In the genomic region with DNA sequence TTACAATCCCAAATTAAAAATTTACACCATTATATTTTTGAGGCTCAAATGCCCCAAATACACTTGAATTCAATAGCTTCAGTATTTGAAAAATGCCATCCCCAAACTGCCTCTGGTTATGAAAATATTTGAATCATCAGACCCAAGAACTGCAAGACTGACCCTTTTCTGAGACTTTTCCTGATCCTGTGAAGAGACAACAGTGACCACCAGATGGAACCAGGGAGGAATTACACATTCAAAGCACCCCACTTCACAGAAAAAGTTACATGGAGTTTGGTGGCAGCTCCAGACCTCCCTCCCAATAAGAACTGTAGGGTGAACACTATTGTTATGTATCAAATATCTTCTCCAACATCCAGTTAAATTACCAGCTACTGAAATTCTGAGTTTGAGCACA, we compare ENCODE assay signal across 14 cellular contexts. TPM values are rescaled to one million over a fixed set of nuclear protein-coding genes. Genes with fewer than 3 reads are reported as not detected.
A peak's percentile ranks its signal among the peaks of the same experiment; 100 is the strongest.
DNase-seq lines count a peak whose midpoint lies in the region; ATAC-seq, FAIRE-seq and TF ChIP-seq lines count a peak whose summit lies in the region.
"Had no signal": no experiment of that assay in that cellular context is flagged by ENCODE, and none has a peak within 500 bp of the region (broad histone marks: within the 10 kb centered on the region; RNA-seq: fewer than 3 reads in every experiment).

No MANE protein-coding gene starts in this region.

- H3K4me3 ChIP-seq in BJ (ENCODE audit: low read depth, low read length) (no peak overlapping the region), HepG2 (replicated peaks in 1 of 3; ENCODE audit: insufficient read depth in 1 of 3, low read depth in 2 of 3, low read length in 3 of 3) (no peak overlapping the region), heart right ventricle (no peak overlapping the region)

- H3K27me3 ChIP-seq in BJ (ENCODE audit: control insufficient read depth, insufficient read depth, low read length) = no peaks in the 10 kb centered on the region
- H3K27me3 ChIP-seq in HepG2 (ENCODE audit: control insufficient read depth in 1 of 2, insufficient read depth in 2 of 2, low read length in 2 of 2) = no peaks in the 10 kb centered on the region
- no peaks in the 10 kb centered on the region for H3K27me3 ChIP-seq in heart right ventricle

- DNase-seq in BJ (ENCODE audit: low read depth) = no peak
- DNase-seq in HEK293T (ENCODE audit: extremely low spot score) = peak; percentile 18
- DNase-seq in amniotic epithelial cell (ENCODE audit: low read depth) = peak; percentile 20
- DNase-seq in HepG2 (ENCODE audit: low spot score) = peak; percentile 13
- DNase-seq in central memory CD4-positive, alpha-beta T cell = no peak
- no peak for DNase-seq in NCI-H345 treated with DMSO at 0.1 percent for 48 hours (lab: John Stamatoyannopoulos, UW; ENCODE audit: unreplicated experiment)
- no peak for DNase-seq in heart right ventricle
- DNase-seq: activated gamma-delta T cell treated with Interleukin-2 at 50 U/mL for 16 hours, naive B cell, NCI-H510A, T1000 had no signal

- H3K4me1 ChIP-seq in HepG2 (ENCODE audit: insufficient read depth, low read length) = no peaks in the 10 kb centered on the region
- no peaks in the 10 kb centered on the region for H3K4me1 ChIP-seq in heart right ventricle

- H3K9me3 ChIP-seq in HepG2 (ENCODE audit: low read length) = no peaks in the 10 kb centered on the region
- H3K9me3 ChIP-seq in heart right ventricle = no peaks in the 10 kb centered on the region

- H3K9ac ChIP-seq in HepG2 (ENCODE audit: insufficient read depth, low read depth, low read length) = no peak overlapping the region

- H3K36me3 ChIP-seq in BJ (ENCODE audit: control insufficient read depth, insufficient read depth, low read length) (peaks cover 20% of the 10 kb centered on the region), HepG2 (replicated peaks in 1 of 2; ENCODE audit: control insufficient read depth in 1 of 2, insufficient read depth in 2 of 2, low read length in 2 of 2) (peaks cover 22 to 81% of the 10 kb centered on the region in 2 experiments), heart right ventricle (peaks cover 0 to 100% (median 72%) of the 10 kb centered on the region in 9 donors)

- no peak for TF ChIP-seq POLR2A in HepG2 (IDR thresholded peaks at IDR 0.05; ENCODE audit: insufficient read depth in 1 of 2, low read depth in 2 of 2, low read length in 2 of 2)

- peaks cover 2% of the 10 kb centered on the region for H3K79me2 ChIP-seq in HepG2 (ENCODE audit: insufficient read depth, low read length)

- BruUV-seq in HepG2 (replicated peaks; lab: Mats Ljungman, UMichigan) = no TSS peak

- intact Hi-C loops in HepG2 (cut with micrococcal nuclease; ENCODE audit: unreplicated experiment) (no loop called here), heart right ventricle (cut with DNase I) (no loop called here)

- ATAC-seq in HepG2 = peak; percentile 74
- ATAC-seq in GM21717 (IDR thresholded peaks at IDR 0.05; ENCODE audit: unreplicated experiment) = no peak
- no peak for ATAC-seq in heart right ventricle
- ATAC-seq: esophagus mucosa had no signal

- FAIRE-seq in HepG2 (lab: Jason Lieb, UNC) = no peak

- no peak overlapping the region for H2AFZ ChIP-seq in HepG2 (ENCODE audit: low read length)

- no peak overlapping the region for H3K4me2 ChIP-seq in HepG2 (ENCODE audit: low read depth, low read length)

- in situ Hi-C loops in HepG2 (cut with HindIII; ENCODE audit: extremely low pct_ligation_motif_present, low pct_unique_long_range_greater_than_20kb) = no loop called here

- TF ChIP-seq RAD21 in HepG2 (CRISPR knock-in tag; IDR thresholded peaks at IDR 0.05) = no peak

- POLR2A ChIA-PET in BJ (lab: Charles Lee) (no interaction called here), HEK293T (lab: Yijun Ruan, JAX) (no interaction called here), HepG2 (lab: Yijun Ruan, JAX) (no interaction called here)

- peaks cover 13% of the 10 kb centered on the region; the same call in 1 of the 2 replicates for H4K20me1 ChIP-seq in HepG2 (ENCODE audit: insufficient read depth, low read length)

- no peak for TF ChIP-seq EP300 in HepG2 (IDR thresholded peaks at IDR 0.05; ENCODE audit: low read depth in 2 of 2, low read length in 2 of 2)
- no peak for TF ChIP-seq EP300 in HepG2 (CRISPR knock-in tag; IDR thresholded peaks at IDR 0.05; ENCODE audit: borderline replicate concordance)

- CTCF ChIA-PET in BJ (lab: Yijun Ruan, JAX) (interaction anchor here (0.7 to 1.1 kb wide), 5 partner anchors 8 to 381 kb away, joined by 3 to 5 read pairs (median 3); no protein-coding TSS in a partner anchor), HEK293T (lab: Yijun Ruan, JAX) (interaction anchor here (0.6 kb wide), 2 partner anchors 18 to 1376 kb away, joined by 3 to 5 read pairs; no protein-coding TSS in a partner anchor), HepG2 (lab: Yijun Ruan, JAX; ENCODE audit: low intra/inter-chr PET ratio, low total read pairs) (no interaction called here)

- TF ChIP-seq CTCF in BJ (IDR thresholded peaks at IDR 0.05; ENCODE audit: insufficient read depth, low read depth, low read length) (peak; percentile 41), HepG2 (CRISPR knock-in tag; IDR thresholded peaks at IDR 0.05) (peak; percentile 27), heart right ventricle (IDR thresholded peaks at IDR 0.05) (peak in 1 of 9 donors; percentile 20)

- H3K27ac ChIP-seq in HepG2 (ENCODE audit: extremely low read length, insufficient read depth, low read length) (no peak overlapping the region), heart right ventricle (no peak overlapping the region)
- H3K27ac ChIP-seq: HL-60 had no signal

RNA-seq across cellular contexts. Expression of gene SCD5, which starts 44.0 kb away (rescaled TPM):
- polyA plus RNA-seq in BJ (2011; rRNA removed) (32.5 and 34.6 TPM in 2 replicates), HepG2 (2011; rRNA removed) (not detected in 2 replicates), heart right ventricle (1 to 10 TPM; 3.8 to 6.7 TPM)
- 26.7 and 36.8 TPM in 2 replicates for polyA minus RNA-seq in BJ (2011; rRNA and poly(A)+ RNA removed)
- total RNA-seq in HepG2 (2016; rRNA removed; fragmentation: Illumina TruSeq; extraction: Trizol) (not detected in 2 replicates), heart right ventricle (1 to 10 TPM; 1.7 to 5.0 (median 3.0) TPM)
- not detected in 2 replicates for total RNA-seq in HepG2 (2016; cell fraction: cytosol; rRNA removed; fragmentation: Illumina TruSeq; extraction: Trizol; ENCODE audit: low read depth)
- total RNA-seq in HepG2 (2016; cell fraction: insoluble cytoplasmic fraction; rRNA removed; fragmentation: Illumina TruSeq; extraction: Trizol) = not detected in 2 replicates
- total RNA-seq in HepG2 (2016; cell fraction: membrane; rRNA removed; fragmentation: Illumina TruSeq; extraction: Trizol) = not detected in 2 replicates
- total RNA-seq in HepG2 (2016; cell fraction: nucleus; rRNA removed; fragmentation: Illumina TruSeq; extraction: Trizol) = not detected in 2 replicates
- not detected in 2 replicates for polyA plus RNA-seq in HepG2 (2011; cell fraction: cytosol; rRNA removed)
- not detected in 2 replicates for polyA plus RNA-seq in HepG2 (2011; cell fraction: nucleus; rRNA removed)
- polyA plus RNA-seq in HepG2 (2012) = not detected in 2 replicates
- not detected in 2 replicates for polyA plus RNA-seq in HepG2 (2016; cell fraction: cytosol; fragmentation: Illumina TruSeq; extraction: Trizol; ENCODE audit: low read depth)
- polyA plus RNA-seq in HepG2 (2016; cell fraction: insoluble cytoplasmic fraction; fragmentation: Illumina TruSeq; extraction: Trizol; ENCODE audit: low read depth) = not detected in 2 replicates
- polyA plus RNA-seq in HepG2 (2016; cell fraction: membrane; fragmentation: Illumina TruSeq; extraction: Trizol; ENCODE audit: low read depth) = not detected in 2 replicates
- 0.15 TPM in 1 of 2 replicates, not detected in the other for polyA plus RNA-seq in HepG2 (2016; cell fraction: nucleus; fragmentation: Illumina TruSeq; extraction: Trizol; ENCODE audit: insufficient read depth, low read depth)
- polyA minus RNA-seq in HepG2 (2011; rRNA and poly(A)+ RNA removed; ENCODE audit: low replicate concordance) = 1.8 TPM in 1 of 2 replicates, not detected in the other
- polyA minus RNA-seq in HepG2 (2011; cell fraction: cytosol; rRNA and poly(A)+ RNA removed) = not detected in 2 replicates
- not detected in 2 replicates for polyA minus RNA-seq in HepG2 (2011; cell fraction: nucleus; rRNA and poly(A)+ RNA removed)

RNA-seq across cellular contexts. Expression of gene SEC31A, which starts 48.4 kb away (rescaled TPM):
- polyA plus RNA-seq in BJ (2011; rRNA removed) (404 and 451 TPM in 2 replicates), HepG2 (2011; rRNA removed) (367 and 435 TPM in 2 replicates), heart right ventricle (100 to 1,000 TPM in 1 of 2 donors, 10 to 100 TPM in 1; 82.5 to 121 TPM)
- polyA minus RNA-seq in BJ (2011; rRNA and poly(A)+ RNA removed) = 205 and 291 TPM in 2 replicates
- total RNA-seq in HepG2 (2016; rRNA removed; fragmentation: Illumina TruSeq; extraction: Trizol) (231 and 351 TPM in 2 replicates), heart right ventricle (100 to 1,000 TPM in 7 of 10 donors, 10 to 100 TPM in 3; 86.3 to 163 (median 124) TPM)
- 153 and 165 TPM in 2 replicates for total RNA-seq in HepG2 (2016; cell fraction: cytosol; rRNA removed; fragmentation: Illumina TruSeq; extraction: Trizol; ENCODE audit: low read depth)
- total RNA-seq in HepG2 (2016; cell fraction: insoluble cytoplasmic fraction; rRNA removed; fragmentation: Illumina TruSeq; extraction: Trizol) = 221 and 327 TPM in 2 replicates
- total RNA-seq in HepG2 (2016; cell fraction: membrane; rRNA removed; fragmentation: Illumina TruSeq; extraction: Trizol) = 126 and 145 TPM in 2 replicates
- total RNA-seq in HepG2 (2016; cell fraction: nucleus; rRNA removed; fragmentation: Illumina TruSeq; extraction: Trizol) = 296 and 335 TPM in 2 replicates
- 222 and 250 TPM in 2 replicates for polyA plus RNA-seq in HepG2 (2011; cell fraction: cytosol; rRNA removed)
- 292 and 298 TPM in 2 replicates for polyA plus RNA-seq in HepG2 (2011; cell fraction: nucleus; rRNA removed)
- polyA plus RNA-seq in HepG2 (2012) = 231 and 278 TPM in 2 replicates
- polyA plus RNA-seq in HepG2 (2016; cell fraction: cytosol; fragmentation: Illumina TruSeq; extraction: Trizol; ENCODE audit: low read depth) = 19.0 and 23.6 TPM in 2 replicates
- 346 and 349 TPM in 2 replicates for polyA plus RNA-seq in HepG2 (2016; cell fraction: insoluble cytoplasmic fraction; fragmentation: Illumina TruSeq; extraction: Trizol; ENCODE audit: low read depth)
- polyA plus RNA-seq in HepG2 (2016; cell fraction: membrane; fragmentation: Illumina TruSeq; extraction: Trizol; ENCODE audit: low read depth) = 56.3 and 61.4 TPM in 2 replicates
- 365 and 398 TPM in 2 replicates for polyA plus RNA-seq in HepG2 (2016; cell fraction: nucleus; fragmentation: Illumina TruSeq; extraction: Trizol; ENCODE audit: insufficient read depth, low read depth)
- polyA minus RNA-seq in HepG2 (2011; rRNA and poly(A)+ RNA removed; ENCODE audit: low replicate concordance) = 130 and 600 TPM in 2 replicates
- polyA minus RNA-seq in HepG2 (2011; cell fraction: cytosol; rRNA and poly(A)+ RNA removed) = 218 and 219 TPM in 2 replicates
- polyA minus RNA-seq in HepG2 (2011; cell fraction: nucleus; rRNA and poly(A)+ RNA removed) = 778 and 787 TPM in 2 replicates

RNA-seq across cellular contexts. Expression of gene THAP9, which starts 57.9 kb away (rescaled TPM):
- polyA plus RNA-seq in BJ (2011; rRNA removed) (1.8 and 2.8 TPM in 2 replicates), HepG2 (2011; rRNA removed) (4.8 and 6.0 TPM in 2 replicates), heart right ventricle (1 to 10 TPM; 1.9 to 5.4 TPM)
- 1.5 and 3.4 TPM in 2 replicates for polyA minus RNA-seq in BJ (2011; rRNA and poly(A)+ RNA removed)
- total RNA-seq in HepG2 (2016; rRNA removed; fragmentation: Illumina TruSeq; extraction: Trizol) (7.2 and 11.4 TPM in 2 replicates), heart right ventricle (1 to 10 TPM; 3.5 to 9.1 (median 6.2) TPM)
- 1.2 and 2.2 TPM in 2 replicates for total RNA-seq in HepG2 (2016; cell fraction: cytosol; rRNA removed; fragmentation: Illumina TruSeq; extraction: Trizol; ENCODE audit: low read depth)
- 7.7 and 12.8 TPM in 2 replicates for total RNA-seq in HepG2 (2016; cell fraction: insoluble cytoplasmic fraction; rRNA removed; fragmentation: Illumina TruSeq; extraction: Trizol)
- total RNA-seq in HepG2 (2016; cell fraction: membrane; rRNA removed; fragmentation: Illumina TruSeq; extraction: Trizol) = 5.3 and 5.5 TPM in 2 replicates
- total RNA-seq in HepG2 (2016; cell fraction: nucleus; rRNA removed; fragmentation: Illumina TruSeq; extraction: Trizol) = 7.6 and 8.8 TPM in 2 replicates
- 1.6 and 2.5 TPM in 2 replicates for polyA plus RNA-seq in HepG2 (2011; cell fraction: cytosol; rRNA removed)
- polyA plus RNA-seq in HepG2 (2011; cell fraction: nucleus; rRNA removed) = 3.3 and 5.5 TPM in 2 replicates
- polyA plus RNA-seq in HepG2 (2012) = 4.3 and 4.8 TPM in 2 replicates
- polyA plus RNA-seq in HepG2 (2016; cell fraction: cytosol; fragmentation: Illumina TruSeq; extraction: Trizol; ENCODE audit: low read depth) = 0.57 and 0.67 TPM in 2 replicates
- 4.5 and 7.1 TPM in 2 replicates for polyA plus RNA-seq in HepG2 (2016; cell fraction: insoluble cytoplasmic fraction; fragmentation: Illumina TruSeq; extraction: Trizol; ENCODE audit: low read depth)
- 0.98 and 1.1 TPM in 2 replicates for polyA plus RNA-seq in HepG2 (2016; cell fraction: membrane; fragmentation: Illumina TruSeq; extraction: Trizol; ENCODE audit: low read depth)
- 10.1 and 11.6 TPM in 2 replicates for polyA plus RNA-seq in HepG2 (2016; cell fraction: nucleus; fragmentation: Illumina TruSeq; extraction: Trizol; ENCODE audit: insufficient read depth, low read depth)
- polyA minus RNA-seq in HepG2 (2011; rRNA and poly(A)+ RNA removed; ENCODE audit: low replicate concordance) = 3.1 and 5.1 TPM in 2 replicates
- polyA minus RNA-seq in HepG2 (2011; cell fraction: cytosol; rRNA and poly(A)+ RNA removed) = 5.0 and 5.4 TPM in 2 replicates
- polyA minus RNA-seq in HepG2 (2011; cell fraction: nucleus; rRNA and poly(A)+ RNA removed) = 12.1 and 13.3 TPM in 2 replicates

Comparison
In these comparisons a context has a peak if more than half of its experiments do, and no peak if none do; other contexts are left out.
1. DNase-seq: peak in HEK293T (single experiment), amniotic epithelial cell (single experiment) and HepG2 (single experiment); none in BJ (single experiment), central memory CD4-positive, alpha-beta T cell (single experiment), NCI-H345 treated with DMSO at 0.1 percent for 48 hours (single experiment) and heart right ventricle (0 of 2).